ENCODE assay signal across 2 cellular contexts in the genomic region with DNA sequence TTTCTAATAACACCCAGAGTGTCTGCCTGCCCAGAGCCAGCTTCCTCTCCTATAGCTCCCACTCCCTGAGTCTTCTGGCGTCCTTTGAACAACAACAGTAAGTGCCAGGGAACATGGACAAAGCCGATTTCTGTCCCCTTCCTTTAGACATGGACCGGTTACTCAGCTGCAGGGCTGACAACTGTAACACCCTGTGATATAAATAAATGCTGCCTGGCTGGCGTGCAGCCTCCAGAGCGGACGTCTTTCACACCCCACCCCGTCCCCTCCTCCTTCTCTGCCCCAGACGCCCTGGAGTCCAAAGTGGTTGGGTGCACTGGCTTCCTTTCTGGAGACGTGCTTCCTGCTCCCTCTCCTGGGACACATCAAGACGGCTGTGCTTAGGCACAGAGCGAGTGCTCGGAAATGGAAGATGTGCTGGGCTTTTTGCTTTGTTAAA.
TF ChIP-seq lines count a peak whose summit lies in the region.

No MANE protein-coding gene starts in this region.

TF ChIP-seq in liver, 16 proteins besides CTCF, POLR2A, EP300 and RAD21 (continued from another document):
- TF ChIP-seq EGR1 (IDR thresholded peaks at IDR 0.05; ENCODE audit: low read depth in 2 of 2) (no peak), HNF4A (conservative IDR thresholded peaks at IDR 0.05) (no peak), JUND (IDR thresholded peaks at IDR 0.05) (no peak), YY1 (IDR thresholded peaks at IDR 0.05) (no peak), HNF4G (IDR thresholded peaks at IDR 0.05) (no peak), ATF3 (IDR thresholded peaks at IDR 0.05) (no peak), TAF1 (conservative IDR thresholded peaks at IDR 0.05) (peak; percentile 64), REST (IDR thresholded peaks at IDR 0.05) (peak; percentile 50), NR2F2 (IDR thresholded peaks at IDR 0.05) (peak; percentile 80), SP1 (IDR thresholded peaks at IDR 0.05) (peak; percentile 55), RXRA (IDR thresholded peaks at IDR 0.05) (peak; percentile 43 to 64)
TF ChIP-seq in liver: peak in this region for 5.

TF ChIP-seq in HepG2, 621 proteins besides CTCF, POLR2A, EP300 and RAD21:
- TF ChIP-seq, protein P1, sequence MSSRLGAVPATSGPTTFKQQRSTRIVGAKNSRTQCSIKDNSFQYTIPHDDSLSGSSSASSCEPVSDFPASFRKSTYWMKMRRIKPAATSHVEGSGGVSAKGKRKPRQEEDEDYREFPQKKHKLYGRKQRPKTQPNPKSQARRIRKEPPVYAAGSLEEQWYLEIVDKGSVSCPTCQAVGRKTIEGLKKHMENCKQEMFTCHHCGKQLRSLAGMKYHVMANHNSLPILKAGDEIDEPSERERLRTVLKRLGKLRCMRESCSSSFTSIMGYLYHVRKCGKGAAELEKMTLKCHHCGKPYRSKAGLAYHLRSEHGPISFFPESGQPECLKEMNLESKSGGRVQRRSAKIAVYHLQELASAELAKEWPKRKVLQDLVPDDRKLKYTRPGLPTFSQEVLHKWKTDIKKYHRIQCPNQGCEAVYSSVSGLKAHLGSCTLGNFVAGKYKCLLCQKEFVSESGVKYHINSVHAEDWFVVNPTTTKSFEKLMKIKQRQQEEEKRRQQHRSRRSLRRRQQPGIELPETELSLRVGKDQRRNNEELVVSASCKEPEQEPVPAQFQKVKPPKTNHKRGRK (CRISPR knock-in tag; IDR thresholded peaks at IDR 0.05), result no peak
- TF ChIP-seq STAT6 (CRISPR knock-in tag; IDR thresholded peaks at IDR 0.05; ENCODE audit: borderline replicate concordance) (no peak), CERS6 (CRISPR knock-in tag; IDR thresholded peaks at IDR 0.05) (no peak), NR2F1 (CRISPR knock-in tag; IDR thresholded peaks at IDR 0.05) (no peak)
TF ChIP-seq in HepG2: peak in this region for 0.
